Comparison of ENCODE assay signal across 1 cellular context in the genomic region with DNA sequence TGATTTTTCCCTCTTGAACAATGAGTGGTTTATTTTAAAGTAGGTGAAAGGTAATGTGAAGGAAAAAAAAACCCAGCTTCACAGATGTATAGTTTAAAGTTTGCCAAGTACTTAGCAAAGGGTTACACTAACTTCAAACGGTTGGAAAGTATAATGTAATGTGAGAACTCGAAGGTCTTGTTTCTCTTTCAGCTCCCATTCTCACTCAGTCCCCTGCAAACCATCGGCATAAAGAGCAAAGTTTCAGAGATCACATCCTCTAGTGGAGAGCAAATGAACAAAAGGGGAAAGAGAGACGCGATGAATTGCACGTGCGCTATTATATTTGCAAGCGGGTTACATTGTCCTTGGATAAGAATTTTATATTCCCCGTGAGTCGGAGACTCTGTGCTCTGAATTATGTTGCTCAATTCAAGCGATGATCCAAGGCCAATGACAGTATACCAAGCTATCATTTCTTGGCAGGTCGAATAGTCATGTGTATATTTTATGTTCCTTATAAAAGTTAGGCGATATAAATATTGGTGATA.
TF ChIP-seq lines count a peak whose summit lies in the region.

No MANE protein-coding gene starts in this region.

TF ChIP-seq in SK-N-SH treated with all-trans-retinoic acid at 6 μM for 48 hours, 23 proteins besides CTCF, POLR2A, EP300 and RAD21 (continued from another document):
- TF ChIP-seq, protein P1, sequence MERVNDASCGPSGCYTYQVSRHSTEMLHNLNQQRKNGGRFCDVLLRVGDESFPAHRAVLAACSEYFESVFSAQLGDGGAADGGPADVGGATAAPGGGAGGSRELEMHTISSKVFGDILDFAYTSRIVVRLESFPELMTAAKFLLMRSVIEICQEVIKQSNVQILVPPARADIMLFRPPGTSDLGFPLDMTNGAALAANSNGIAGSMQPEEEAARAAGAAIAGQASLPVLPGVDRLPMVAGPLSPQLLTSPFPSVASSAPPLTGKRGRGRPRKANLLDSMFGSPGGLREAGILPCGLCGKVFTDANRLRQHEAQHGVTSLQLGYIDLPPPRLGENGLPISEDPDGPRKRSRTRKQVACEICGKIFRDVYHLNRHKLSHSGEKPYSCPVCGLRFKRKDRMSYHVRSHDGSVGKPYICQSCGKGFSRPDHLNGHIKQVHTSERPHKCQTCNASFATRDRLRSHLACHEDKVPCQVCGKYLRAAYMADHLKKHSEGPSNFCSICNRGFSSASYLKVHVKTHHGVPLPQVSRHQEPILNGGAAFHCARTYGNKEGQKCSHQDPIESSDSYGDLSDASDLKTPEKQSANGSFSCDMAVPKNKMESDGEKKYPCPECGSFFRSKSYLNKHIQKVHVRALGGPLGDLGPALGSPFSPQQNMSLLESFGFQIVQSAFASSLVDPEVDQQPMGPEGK (CRISPR knock-in tag; IDR thresholded peaks at IDR 0.05; ENCODE audit: borderline replicate concordance): no peak
- TF ChIP-seq OSR1 (CRISPR knock-in tag; IDR thresholded peaks at IDR 0.05) (no peak), PPARA (CRISPR knock-in tag; IDR thresholded peaks at IDR 0.05; ENCODE audit: borderline replicate concordance) (no peak), ZNF8 (CRISPR knock-in tag; IDR thresholded peaks at IDR 0.05) (no peak), ZC3H10 (CRISPR knock-in tag; IDR thresholded peaks at IDR 0.05) (no peak), SNAI2 (CRISPR knock-in tag; IDR thresholded peaks at IDR 0.05) (no peak), GLIS3 (CRISPR knock-in tag; IDR thresholded peaks at IDR 0.05) (no peak), ARNTL (CRISPR knock-in tag; IDR thresholded peaks at IDR 0.05; ENCODE audit: borderline replicate concordance, low read depth) (no peak), RARB (CRISPR knock-in tag; IDR thresholded peaks at IDR 0.05) (no peak), BACH2 (CRISPR knock-in tag; IDR thresholded peaks at IDR 0.05; ENCODE audit: borderline replicate concordance) (no peak), ESRRG (CRISPR knock-in tag; IDR thresholded peaks at IDR 0.05) (no peak), ZFP30 (CRISPR knock-in tag; IDR thresholded peaks at IDR 0.05) (no peak), TOX (CRISPR knock-in tag; IDR thresholded peaks at IDR 0.05; ENCODE audit: borderline replicate concordance) (no peak), ISL1 (CRISPR knock-in tag; IDR thresholded peaks at IDR 0.05) (no peak)
- TF ChIP-seq, protein P2, sequence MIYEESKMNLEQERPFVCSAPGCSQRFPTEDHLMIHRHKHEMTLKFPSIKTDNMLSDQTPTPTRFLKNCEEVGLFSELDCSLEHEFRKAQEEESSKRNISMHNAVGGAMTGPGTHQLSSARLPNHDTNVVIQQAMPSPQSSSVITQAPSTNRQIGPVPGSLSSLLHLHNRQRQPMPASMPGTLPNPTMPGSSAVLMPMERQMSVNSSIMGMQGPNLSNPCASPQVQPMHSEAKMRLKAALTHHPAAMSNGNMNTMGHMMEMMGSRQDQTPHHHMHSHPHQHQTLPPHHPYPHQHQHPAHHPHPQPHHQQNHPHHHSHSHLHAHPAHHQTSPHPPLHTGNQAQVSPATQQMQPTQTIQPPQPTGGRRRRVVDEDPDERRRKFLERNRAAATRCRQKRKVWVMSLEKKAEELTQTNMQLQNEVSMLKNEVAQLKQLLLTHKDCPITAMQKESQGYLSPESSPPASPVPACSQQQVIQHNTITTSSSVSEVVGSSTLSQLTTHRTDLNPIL (CRISPR knock-in tag; IDR thresholded peaks at IDR 0.05; ENCODE audit: low read depth): no peak
- TF ChIP-seq, protein P3, sequence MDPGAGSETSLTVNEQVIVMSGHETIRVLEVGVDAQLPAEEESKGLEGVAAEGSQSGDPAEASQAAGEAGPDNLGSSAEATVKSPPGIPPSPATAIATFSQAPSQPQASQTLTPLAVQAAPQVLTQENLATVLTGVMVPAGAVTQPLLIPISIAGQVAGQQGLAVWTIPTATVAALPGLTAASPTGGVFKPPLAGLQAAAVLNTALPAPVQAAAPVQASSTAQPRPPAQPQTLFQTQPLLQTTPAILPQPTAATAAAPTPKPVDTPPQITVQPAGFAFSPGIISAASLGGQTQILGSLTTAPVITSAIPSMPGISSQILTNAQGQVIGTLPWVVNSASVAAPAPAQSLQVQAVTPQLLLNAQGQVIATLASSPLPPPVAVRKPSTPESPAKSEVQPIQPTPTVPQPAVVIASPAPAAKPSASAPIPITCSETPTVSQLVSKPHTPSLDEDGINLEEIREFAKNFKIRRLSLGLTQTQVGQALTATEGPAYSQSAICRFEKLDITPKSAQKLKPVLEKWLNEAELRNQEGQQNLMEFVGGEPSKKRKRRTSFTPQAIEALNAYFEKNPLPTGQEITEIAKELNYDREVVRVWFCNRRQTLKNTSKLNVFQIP (CRISPR knock-in tag; IDR thresholded peaks at IDR 0.05; ENCODE audit: borderline replicate concordance, low read depth): no peak
